Comparison of ENCODE assay signal across 18 cellular contexts in genomic region chr20:39946053-39946810, GRCh38.
"Had no signal": no experiment of that assay in that cellular context is flagged by ENCODE, and none has a peak within 500 bp of the region (broad histone marks: within the 10 kb centered on the region; RNA-seq: fewer than 3 reads in every experiment).

No MANE protein-coding gene starts in this region.

- ATAC-seq: activated CD4-positive, CD25-positive, alpha-beta regulatory T cell treated with anti-CD3 and anti-CD28 coated beads, Interleukin-2, amount 50 U/mL, for 24 hours; effector memory CD8-positive, alpha-beta T cell; heart left ventricle; natural killer cell; stimulated activated naive B cell treated with anti-CD40 and anti-IgM and Interleukin-4, amounts not matched to agents 10 μg/mL and 1 μg/mL and 100 μg/mL, for 72 hours had no signal

- H3K4me3 ChIP-seq: heart left ventricle, tibial artery, vagina had no signal

- DNase-seq: activated CD4-positive, alpha-beta T cell treated with anti-CD3 and anti-CD28 coated beads, Interleukin-2, amount 50 U/mL, for 1 hour; activated CD8-positive, alpha-beta memory T cell treated with anti-CD3 and anti-CD28 coated beads for 24 hours; activated naive CD4-positive, alpha-beta T cell treated with Interleukin-2 at 50 U/mL for 16 hours; anterior cingulate cortex; cerebellar nuclear complex; effector memory CD8-positive, alpha-beta T cell; heart left ventricle; immature natural killer cell; mesendoderm; natural killer cell; posterior cingulate gyrus; retina; stimulated activated naive B cell treated with anti-CD40 and anti-IgM and Interleukin-4, amounts not matched to agents 10 μg/mL and 1 μg/mL and 100 μg/mL, for 72 hours; tibial artery had no signal

- FAIRE-seq: frontal cortex had no signal

- H3K36me3 ChIP-seq: heart left ventricle, neutrophil, tibial artery, vagina had no signal

- H3K27me3 ChIP-seq: heart left ventricle, neutrophil, tibial artery, vagina had no signal
